Comparison of ENCODE assay signal across 2 cellular contexts in the genomic region with DNA sequence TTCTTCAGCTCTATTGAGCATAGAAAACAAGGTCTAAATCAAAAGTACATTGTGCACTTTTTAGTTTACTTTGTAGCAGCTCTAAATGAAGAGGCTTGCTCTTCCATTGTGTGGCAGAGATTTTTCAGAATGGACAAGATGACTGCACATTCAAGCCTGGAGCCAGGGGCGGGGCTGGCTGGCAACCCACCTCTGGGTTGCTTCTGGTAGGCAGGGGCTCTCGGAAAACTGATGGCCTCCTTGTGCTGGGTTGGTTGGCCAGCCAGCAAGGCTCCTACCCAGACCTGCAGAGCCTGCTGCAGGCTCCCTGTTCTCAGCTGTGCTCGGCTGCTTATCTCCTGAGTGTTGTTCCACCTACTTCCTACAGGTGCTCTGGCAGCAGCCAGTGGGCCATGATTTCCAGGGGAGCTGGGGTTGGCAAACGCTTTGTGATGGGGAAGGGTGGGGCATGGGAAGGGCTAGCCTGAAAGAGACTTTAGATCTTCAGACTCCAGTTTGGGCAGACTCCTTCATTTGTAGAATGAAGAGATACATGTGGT.
TF ChIP-seq lines count a peak whose summit lies in the region.

No MANE protein-coding gene starts in this region.

TF ChIP-seq in A549, 52 proteins besides CTCF, POLR2A, EP300 and RAD21 (continued from another document):
- TF ChIP-seq, protein P1, sequence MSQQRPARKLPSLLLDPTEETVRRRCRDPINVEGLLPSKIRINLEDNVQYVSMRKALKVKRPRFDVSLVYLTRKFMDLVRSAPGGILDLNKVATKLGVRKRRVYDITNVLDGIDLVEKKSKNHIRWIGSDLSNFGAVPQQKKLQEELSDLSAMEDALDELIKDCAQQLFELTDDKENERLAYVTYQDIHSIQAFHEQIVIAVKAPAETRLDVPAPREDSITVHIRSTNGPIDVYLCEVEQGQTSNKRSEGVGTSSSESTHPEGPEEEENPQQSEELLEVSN (IDR thresholded peaks at IDR 0.05; ENCODE audit: borderline replicate concordance, low read depth), result no peak
- TF ChIP-seq RCOR1 (IDR thresholded peaks at IDR 0.05; ENCODE audit: low read depth, low read length) (no peak), POLR2AphosphoS2 (conservative IDR thresholded peaks at IDR 0.05; ENCODE audit: low read length) (no peak), RNF2 (IDR thresholded peaks at IDR 0.05; ENCODE audit: borderline replicate concordance, low read depth) (no peak), CBX2 (IDR thresholded peaks at IDR 0.05; ENCODE audit: borderline replicate concordance, low read depth) (no peak)

TF ChIP-seq in GM23338, 12 proteins besides CTCF, POLR2A, EP300 and RAD21 (continued from another document):
- TF ChIP-seq, protein P2, sequence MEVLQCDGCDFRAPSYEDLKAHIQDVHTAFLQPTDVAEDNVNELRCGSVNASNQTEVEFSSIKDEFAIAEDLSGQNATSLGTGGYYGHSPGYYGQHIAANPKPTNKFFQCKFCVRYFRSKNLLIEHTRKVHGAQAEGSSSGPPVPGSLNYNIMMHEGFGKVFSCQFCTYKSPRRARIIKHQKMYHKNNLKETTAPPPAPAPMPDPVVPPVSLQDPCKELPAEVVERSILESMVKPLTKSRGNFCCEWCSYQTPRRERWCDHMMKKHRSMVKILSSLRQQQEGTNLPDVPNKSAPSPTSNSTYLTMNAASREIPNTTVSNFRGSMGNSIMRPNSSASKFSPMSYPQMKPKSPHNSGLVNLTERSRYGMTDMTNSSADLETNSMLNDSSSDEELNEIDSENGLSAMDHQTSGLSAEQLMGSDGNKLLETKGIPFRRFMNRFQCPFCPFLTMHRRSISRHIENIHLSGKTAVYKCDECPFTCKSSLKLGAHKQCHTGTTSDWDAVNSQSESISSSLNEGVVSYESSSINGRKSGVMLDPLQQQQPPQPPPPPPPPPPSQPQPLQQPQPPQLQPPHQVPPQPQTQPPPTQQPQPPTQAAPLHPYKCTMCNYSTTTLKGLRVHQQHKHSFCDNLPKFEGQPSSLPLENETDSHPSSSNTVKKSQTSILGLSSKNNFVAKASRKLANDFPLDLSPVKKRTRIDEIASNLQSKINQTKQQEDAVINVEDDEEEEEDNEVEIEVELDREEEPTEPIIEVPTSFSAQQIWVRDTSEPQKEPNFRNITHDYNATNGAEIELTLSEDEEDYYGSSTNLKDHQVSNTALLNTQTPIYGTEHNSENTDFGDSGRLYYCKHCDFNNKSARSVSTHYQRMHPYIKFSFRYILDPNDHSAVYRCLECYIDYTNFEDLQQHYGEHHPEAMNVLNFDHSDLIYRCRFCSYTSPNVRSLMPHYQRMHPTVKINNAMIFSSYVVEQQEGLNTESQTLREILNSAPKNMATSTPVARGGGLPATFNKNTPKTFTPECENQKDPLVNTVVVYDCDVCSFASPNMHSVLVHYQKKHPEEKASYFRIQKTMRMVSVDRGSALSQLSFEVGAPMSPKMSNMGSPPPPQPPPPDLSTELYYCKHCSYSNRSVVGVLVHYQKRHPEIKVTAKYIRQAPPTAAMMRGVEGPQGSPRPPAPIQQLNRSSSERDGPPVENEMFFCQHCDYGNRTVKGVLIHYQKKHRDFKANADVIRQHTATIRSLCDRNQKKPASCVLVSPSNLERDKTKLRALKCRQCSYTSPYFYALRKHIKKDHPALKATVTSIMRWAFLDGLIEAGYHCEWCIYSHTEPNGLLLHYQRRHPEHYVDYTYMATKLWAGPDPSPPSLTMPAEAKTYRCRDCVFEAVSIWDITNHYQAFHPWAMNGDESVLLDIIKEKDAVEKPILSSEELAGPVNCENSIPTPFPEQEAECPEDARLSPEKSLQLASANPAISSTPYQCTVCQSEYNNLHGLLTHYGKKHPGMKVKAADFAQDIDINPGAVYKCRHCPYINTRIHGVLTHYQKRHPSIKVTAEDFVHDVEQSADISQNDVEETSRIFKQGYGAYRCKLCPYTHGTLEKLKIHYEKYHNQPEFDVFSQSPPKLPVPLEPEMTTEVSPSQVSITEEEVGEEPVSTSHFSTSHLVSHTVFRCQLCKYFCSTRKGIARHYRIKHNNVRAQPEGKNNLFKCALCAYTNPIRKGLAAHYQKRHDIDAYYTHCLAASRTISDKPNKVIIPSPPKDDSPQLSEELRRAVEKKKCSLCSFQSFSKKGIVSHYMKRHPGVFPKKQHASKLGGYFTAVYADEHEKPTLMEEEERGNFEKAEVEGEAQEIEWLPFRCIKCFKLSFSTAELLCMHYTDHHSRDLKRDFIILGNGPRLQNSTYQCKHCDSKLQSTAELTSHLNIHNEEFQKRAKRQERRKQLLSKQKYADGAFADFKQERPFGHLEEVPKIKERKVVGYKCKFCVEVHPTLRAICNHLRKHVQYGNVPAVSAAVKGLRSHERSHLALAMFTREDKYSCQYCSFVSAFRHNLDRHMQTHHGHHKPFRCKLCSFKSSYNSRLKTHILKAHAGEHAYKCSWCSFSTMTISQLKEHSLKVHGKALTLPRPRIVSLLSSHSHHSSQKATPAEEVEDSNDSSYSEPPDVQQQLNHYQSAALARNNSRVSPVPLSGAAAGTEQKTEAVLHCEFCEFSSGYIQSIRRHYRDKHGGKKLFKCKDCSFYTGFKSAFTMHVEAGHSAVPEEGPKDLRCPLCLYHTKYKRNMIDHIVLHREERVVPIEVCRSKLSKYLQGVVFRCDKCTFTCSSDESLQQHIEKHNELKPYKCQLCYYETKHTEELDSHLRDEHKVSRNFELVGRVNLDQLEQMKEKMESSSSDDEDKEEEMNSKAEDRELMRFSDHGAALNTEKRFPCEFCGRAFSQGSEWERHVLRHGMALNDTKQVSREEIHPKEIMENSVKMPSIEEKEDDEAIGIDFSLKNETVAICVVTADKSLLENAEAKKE (CRISPR knock-in tag; IDR thresholded peaks at IDR 0.05), result no peak
- TF ChIP-seq STAT1 (IDR thresholded peaks at IDR 0.05; ENCODE audit: unreplicated experiment), result no peak
- TF ChIP-seq, protein P3, sequence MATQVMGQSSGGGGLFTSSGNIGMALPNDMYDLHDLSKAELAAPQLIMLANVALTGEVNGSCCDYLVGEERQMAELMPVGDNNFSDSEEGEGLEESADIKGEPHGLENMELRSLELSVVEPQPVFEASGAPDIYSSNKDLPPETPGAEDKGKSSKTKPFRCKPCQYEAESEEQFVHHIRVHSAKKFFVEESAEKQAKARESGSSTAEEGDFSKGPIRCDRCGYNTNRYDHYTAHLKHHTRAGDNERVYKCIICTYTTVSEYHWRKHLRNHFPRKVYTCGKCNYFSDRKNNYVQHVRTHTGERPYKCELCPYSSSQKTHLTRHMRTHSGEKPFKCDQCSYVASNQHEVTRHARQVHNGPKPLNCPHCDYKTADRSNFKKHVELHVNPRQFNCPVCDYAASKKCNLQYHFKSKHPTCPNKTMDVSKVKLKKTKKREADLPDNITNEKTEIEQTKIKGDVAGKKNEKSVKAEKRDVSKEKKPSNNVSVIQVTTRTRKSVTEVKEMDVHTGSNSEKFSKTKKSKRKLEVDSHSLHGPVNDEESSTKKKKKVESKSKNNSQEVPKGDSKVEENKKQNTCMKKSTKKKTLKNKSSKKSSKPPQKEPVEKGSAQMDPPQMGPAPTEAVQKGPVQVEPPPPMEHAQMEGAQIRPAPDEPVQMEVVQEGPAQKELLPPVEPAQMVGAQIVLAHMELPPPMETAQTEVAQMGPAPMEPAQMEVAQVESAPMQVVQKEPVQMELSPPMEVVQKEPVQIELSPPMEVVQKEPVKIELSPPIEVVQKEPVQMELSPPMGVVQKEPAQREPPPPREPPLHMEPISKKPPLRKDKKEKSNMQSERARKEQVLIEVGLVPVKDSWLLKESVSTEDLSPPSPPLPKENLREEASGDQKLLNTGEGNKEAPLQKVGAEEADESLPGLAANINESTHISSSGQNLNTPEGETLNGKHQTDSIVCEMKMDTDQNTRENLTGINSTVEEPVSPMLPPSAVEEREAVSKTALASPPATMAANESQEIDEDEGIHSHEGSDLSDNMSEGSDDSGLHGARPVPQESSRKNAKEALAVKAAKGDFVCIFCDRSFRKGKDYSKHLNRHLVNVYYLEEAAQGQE (IDR thresholded peaks at IDR 0.05; ENCODE audit: unreplicated experiment), result no peak
- no peak for TF ChIP-seq EZH2 (IDR thresholded peaks at IDR 0.05; ENCODE audit: low read depth, unreplicated experiment)
- TF ChIP-seq JUNB (IDR thresholded peaks at IDR 0.05; ENCODE audit: unreplicated experiment), result no peak
- no peak for TF ChIP-seq NANOG (IDR thresholded peaks at IDR 0.05; ENCODE audit: borderline replicate concordance)
- TF ChIP-seq EZH2phosphoT487 (IDR thresholded peaks at IDR 0.05; ENCODE audit: unreplicated experiment), result no peak
- TF ChIP-seq ZNF331 (CRISPR knock-in tag; IDR thresholded peaks at IDR 0.05; ENCODE audit: low read depth), result no peak
